In genomic region chr16:51110618-51111234, GRCh38 we compare ENCODE assay signal across 27 cellular contexts. TPM values are rescaled to one million over a fixed set of nuclear protein-coding genes. Genes with fewer than 3 reads are reported as not detected.
"Had no signal": no experiment of that assay in that cellular context is flagged by ENCODE, and none has a peak within 500 bp of the region (broad histone marks: within the 10 kb centered on the region; RNA-seq: fewer than 3 reads in every experiment).

No MANE protein-coding gene starts in this region.

- DNase-seq: IMR-90, Karpas-422, KG1, MG63, NCI-H1092, NCI-H1105 treated with DMSO at 0.1 percent for 48 hours, NCI-H1417 treated with DMSO at 0.1 percent for 48 hours, NCI-H146, NCI-H1694 treated with DMSO at 0.1 percent for 48 hours, NCI-H2029, NCI-H2081 treated with DMSO at 0.1 percent for 48 hours, NCI-H2171, NCI-H226, NCI-H446, NCI-H510A, NCI-H524 treated with DMSO at 0.1 percent for 48 hours, NCI-H69, NCI-H774, PC-3, SHP77, SK-N-SH, SW 1271 had no signal

- ATAC-seq: Panc1, PC-3 had no signal

- H3K4me3 ChIP-seq: MG63 had no signal

- H3K27ac ChIP-seq: RWPE1 had no signal

- H3K9me3 ChIP-seq: MG63, SK-N-SH had no signal

- H3K9ac ChIP-seq: SK-N-SH had no signal

- H3K4me2 ChIP-seq: SK-N-SH had no signal

- H3K27me3 ChIP-seq: MG63 had no signal

- H3K36me3 ChIP-seq: MG63 had no signal

RNA-seq across cellular contexts. Expression of gene SALL1, which starts 40.3 kb away (rescaled TPM):
- total RNA-seq: HT-29, OCI-LY7, PC-3, SK-MEL-5 had no signal
